Comparison of ENCODE assay signal across 8 cellular contexts in the genomic region with DNA sequence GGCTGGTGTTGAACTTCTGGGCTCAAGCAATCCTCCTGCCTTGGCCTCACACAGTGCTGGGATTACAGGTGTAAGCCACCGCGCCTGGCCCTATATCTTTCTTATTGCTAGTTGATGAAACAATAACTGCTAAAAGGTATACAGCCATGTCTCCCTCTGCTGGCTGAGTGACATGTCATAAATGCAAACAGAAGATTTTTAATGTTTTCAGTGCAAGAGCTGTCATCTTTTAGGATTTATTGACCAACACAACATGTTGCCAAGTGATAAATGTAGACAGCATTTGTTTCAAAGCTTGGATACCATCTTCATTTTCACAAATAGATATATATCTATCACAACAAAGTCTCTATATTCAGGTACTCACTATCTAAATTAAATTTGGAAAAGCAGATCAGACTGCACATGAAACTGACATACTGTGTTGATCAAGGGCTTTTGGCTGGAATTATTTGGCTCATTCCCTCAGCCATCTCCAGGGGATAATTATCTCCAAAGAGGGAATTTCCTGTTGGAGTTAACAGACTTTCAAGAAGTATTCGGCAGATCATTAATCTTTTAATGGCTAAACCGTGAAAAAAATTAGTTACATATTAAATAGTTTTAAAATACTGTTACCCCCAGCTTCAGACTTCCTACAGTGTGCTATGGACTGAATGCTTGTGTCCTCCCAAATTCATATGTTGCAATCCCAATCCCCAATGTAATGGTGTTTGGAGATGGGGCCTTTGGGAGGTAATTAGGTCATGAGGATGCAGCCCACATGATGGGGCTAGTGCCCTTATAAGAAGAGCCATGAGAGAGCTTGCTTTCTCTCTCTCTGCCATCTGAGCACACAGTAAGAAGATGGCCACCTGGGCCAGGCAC. TPM values are rescaled to one million over a fixed set of nuclear protein-coding genes. Genes with fewer than 3 reads are reported as not detected.
DNase-seq lines count a peak whose midpoint lies in the region; ATAC-seq, FAIRE-seq and TF ChIP-seq lines count a peak whose summit lies in the region.

No MANE protein-coding gene starts in this region.

- H3K9me1 ChIP-seq in K562 (ENCODE audit: control insufficient read depth, insufficient read depth, low read length), result no peaks in the 10 kb centered on the region

- in situ Hi-C loops in KBM-7 (cut with MboI; ENCODE audit: low pct_unique_long_range_greater_than_20kb, low sequenced_read_pairs) (no loop called here), K562 (cut with MboI) (loop anchor here (5.0 kb wide), 1 partner anchor 283 kb away; no protein-coding TSS in a partner anchor)

- ATAC-seq in K562 (peak; percentile 90), GM21447 (IDR thresholded peaks at IDR 0.05; ENCODE audit: unreplicated experiment) (no peak)

- H4K20me1 ChIP-seq in SK-N-SH (ENCODE audit: insufficient read depth) (no peaks in the 10 kb centered on the region), K562 (replicated peaks; ENCODE audit: control insufficient read depth, insufficient read depth, low read length) (no peaks in the 10 kb centered on the region)

- no TSS peak for BruUV-seq in K562 (replicated peaks; lab: Mats Ljungman, UMichigan)

- FAIRE-seq in K562 (lab: Jason Lieb, UNC) (peak; percentile 87), kidney (lab: Jason Lieb, UNC) (peak; percentile 90)

- no peaks in the 10 kb centered on the region for H3K79me2 ChIP-seq in SK-N-SH (ENCODE audit: insufficient read depth)
- H3K79me2 ChIP-seq in K562 (ENCODE audit: control insufficient read depth, insufficient read depth, low read length), result no peaks in the 10 kb centered on the region

- H3K4me3 ChIP-seq in SK-N-SH (ENCODE audit: low read depth in 2 of 2, low read length in 1 of 2), result no peak overlapping the region
- no peak overlapping the region for H3K4me3 ChIP-seq in K562
- H3K4me3 ChIP-seq in kidney (ENCODE audit: low read length in 2 of 2), result no peak overlapping the region

- H3K9ac ChIP-seq in SK-N-SH, result no peak overlapping the region
- no peak overlapping the region for H3K9ac ChIP-seq in K562 (ENCODE audit: insufficient read depth in 1 of 2, low read depth in 2 of 2, low read length in 2 of 2)
- H3K9ac ChIP-seq in kidney (ENCODE audit: low read length in 2 of 2), result no peak overlapping the region

- TF ChIP-seq RAD21 in SK-N-SH (IDR thresholded peaks at IDR 0.05; ENCODE audit: low read length), result peak; percentile 74
- peak; percentile 87 to 95 for TF ChIP-seq RAD21 in K562 (CRISPR knock-in tag; conservative IDR thresholded peaks at IDR 0.05 in 1 of 2, IDR thresholded peaks at IDR 0.05 in 1 of 2)

- H3K4me2 ChIP-seq in SK-N-SH (no peak overlapping the region), K562 (ENCODE audit: insufficient read depth, low read length) (no peak overlapping the region; the same call in 1 of the 2 replicates)

- no peaks in the 10 kb centered on the region for H3K9me3 ChIP-seq in SK-N-SH
- no peaks in the 10 kb centered on the region for H3K9me3 ChIP-seq in K562 (replicated peaks; ENCODE audit: control insufficient read depth, insufficient read depth, low read depth, low read length)
- no peaks in the 10 kb centered on the region for H3K9me3 ChIP-seq in kidney (ENCODE audit: control insufficient read depth in 1 of 2, low read length in 2 of 2)

- no peaks in the 10 kb centered on the region for H3K4me1 ChIP-seq in SK-N-SH (ENCODE audit: control insufficient read depth in 1 of 2, insufficient read depth in 2 of 2, low read depth in 1 of 2, low read length in 1 of 2)
- H3K4me1 ChIP-seq in K562 (replicated peaks in 1 of 2; ENCODE audit: control insufficient read depth in 2 of 2, insufficient read depth in 2 of 2, low read length in 2 of 2), result peaks cover 0 to 5% of the 10 kb centered on the region in 2 experiments; a peak in 1 of 5 replicates
- H3K4me1 ChIP-seq in kidney (ENCODE audit: control insufficient read depth in 1 of 2, insufficient read depth in 1 of 2, low read depth in 1 of 2, low read length in 2 of 2), result peaks cover 0 to 8% of the 10 kb centered on the region in 2 donors

- CTCF ChIA-PET in SK-N-SH (lab: Yijun Ruan, JAX), result interaction anchor here (0.6 to 2.6 kb wide), 44 partner anchors 9 to 1238 kb away, joined by 3 to 25 read pairs (median 4); partner anchors contain the start of gene EFCAB10
- CTCF ChIA-PET in K562 (lab: Yijun Ruan, JAX; ENCODE audit: low intra/inter-chr PET ratio), result interaction anchor here (0.7 to 2.5 kb wide), 7 partner anchors 8 to 507 kb away, joined by 3 to 12 read pairs (median 6); no protein-coding TSS in a partner anchor

- 31% methylated on average over 4 of the region's 4 CpGs for WGBS in SK-N-SH (ENCODE audit: low lambda C conversion rate)
- WGBS in K562 (ENCODE audit: insufficient coverage, low coverage, missing lambda C conversion rate), result 19% methylated on average over 4 of the region's 4 CpGs

- no peaks in the 10 kb centered on the region for H3K9me2 ChIP-seq in SK-N-SH

- POLR2A ChIA-PET in SK-N-SH (lab: Yijun Ruan, JAX) (interaction anchor here (0.7 to 1.3 kb wide), 3 partner anchors 102 to 449 kb away, joined by 4 read pairs; no protein-coding TSS in a partner anchor), K562 (lab: Yijun Ruan, JAX) (interaction anchor here (0.6 to 1.4 kb wide), 7 partner anchors 9 to 319 kb away, joined by 3 to 6 read pairs (median 4); no protein-coding TSS in a partner anchor)

- H2AFZ ChIP-seq in SK-N-SH (ENCODE audit: low read depth), result no peak overlapping the region
- peak overlapping the region; percentile 5; the same call in 1 of the 2 replicates for H2AFZ ChIP-seq in K562 (ENCODE audit: low read depth, low read length)

- H3K27me3 ChIP-seq in SK-N-SH (ENCODE audit: insufficient read depth) (no peaks in the 10 kb centered on the region), K562 (ENCODE audit: control insufficient read depth in 2 of 2, insufficient read depth in 2 of 2, low read length in 2 of 2) (no peaks in the 10 kb centered on the region)

- H3K36me3 ChIP-seq in SK-N-SH (replicated peaks in 1 of 2; ENCODE audit: control insufficient read depth in 1 of 2, insufficient read depth in 2 of 2, low read length in 1 of 2) (no peaks in the 10 kb centered on the region), K562 (ENCODE audit: control insufficient read depth, insufficient read depth, low read length) (no peaks in the 10 kb centered on the region), kidney (ENCODE audit: control insufficient read depth in 1 of 2, insufficient read depth in 2 of 2, low read length in 2 of 2) (no peaks in the 10 kb centered on the region)

- TF ChIP-seq EP300 in SK-N-SH (IDR thresholded peaks at IDR 0.05; ENCODE audit: borderline replicate concordance in 1 of 2, low read depth in 1 of 2, low read length in 1 of 2) (no peak), K562 (IDR thresholded peaks at IDR 0.05; ENCODE audit: low read length) (peak; percentile 41)

- no peak for TF ChIP-seq POLR2A in K562 (conservative IDR thresholded peaks at IDR 0.05)

- DNase-seq in NCI-H345 (lab: John Stamatoyannopoulos, UW) (peak; percentile 28), NCI-H345 treated with DMSO at 0.1 percent for 48 hours (lab: John Stamatoyannopoulos, UW; ENCODE audit: unreplicated experiment) (no peak), KBM-7 (peak; percentile 47), SK-N-SH (peak; percentile 55), K562 (ENCODE audit: extremely low read depth in 1 of 4, low spot score in 3 of 4) (peak in 3 of 4 experiments; percentile 41 to 82 (median 63)), kidney (no peak)
- peak; percentile 4 for DNase-seq in stimulated activated CD8-positive, alpha-beta memory T cell treated with anti-CD3 and anti-CD28 coated beads, Interleukin-4, amount 100 ng/mL, for 24 hours (ENCODE audit: low read depth)

- TF ChIP-seq CTCF in SK-N-SH (IDR thresholded peaks at IDR 0.05) (peak; percentile 72), K562 (IDR thresholded peaks at IDR 0.05 in 2 of 3, conservative IDR thresholded peaks at IDR 0.05 in 1 of 3; ENCODE audit: insufficient read depth in 2 of 3, low read depth in 1 of 3, low read length in 3 of 3) (peak; percentile 74 to 92 (median 80)), kidney (IDR thresholded peaks at IDR 0.05; ENCODE audit: borderline replicate concordance, extremely low read depth, insufficient read depth) (peak; percentile 45)

- no peak overlapping the region; a peak in 1 of 4 replicates for H3K27ac ChIP-seq in SK-N-SH (ENCODE audit: low read depth in 2 of 2, low read length in 1 of 2)
- no peak overlapping the region for H3K27ac ChIP-seq in K562 (ENCODE audit: extremely low read depth, low read depth, low read length)
- no peak overlapping the region for H3K27ac ChIP-seq in kidney (ENCODE audit: low read depth in 2 of 2, low read length in 2 of 2)

- H3F3A ChIP-seq in SK-N-SH (replicated peaks; ENCODE audit: insufficient read depth), result no peaks in the 10 kb centered on the region

- intact Hi-C loops in K562 (cut with micrococcal nuclease) (loop anchor here (1.0 to 2.0 kb wide), 4 partner anchors 29 to 507 kb away; no protein-coding TSS in a partner anchor), kidney (cut with DNase I) (no loop called here)

TF ChIP-seq in SK-N-SH, 30 proteins besides CTCF, POLR2A, EP300 and RAD21 (continues in another document):
- peak; percentile 60 for TF ChIP-seq SMC3 (IDR thresholded peaks at IDR 0.05; ENCODE audit: low read depth, low read length)

TF ChIP-seq in K562, 482 proteins besides CTCF, POLR2A, EP300 and RAD21 (continues in another document):
- TF ChIP-seq CHD1 (IDR thresholded peaks at IDR 0.05; ENCODE audit: low read length), result no peak

RNA-seq across cellular contexts. Expression of gene SRPK2, which starts 41.3 kb away (rescaled TPM):
- 15.4 and 17.3 TPM in 2 replicates for polyA plus RNA-seq in SK-N-SH (2012; rRNA removed)
- 20.2 and 23.7 TPM in 2 replicates for polyA plus RNA-seq in SK-N-SH (2012; cell fraction: cytosol; rRNA removed)
- polyA plus RNA-seq in SK-N-SH (2012; cell fraction: nucleus; rRNA removed), result 23.0 and 33.9 TPM in 2 replicates
- 35.3 and 133 TPM in 2 replicates for total RNA-seq in K562 (2011; cell fraction: chromatin; rRNA removed; ENCODE audit: low replicate concordance)
- total RNA-seq in K562 (2011; cell fraction: nucleolus; rRNA removed), result 16.7 and 26.2 TPM in 2 replicates
- 38.6 and 52.0 TPM in 2 replicates for total RNA-seq in K562 (2011; cell fraction: nucleoplasm; rRNA removed)
- total RNA-seq in K562 (2014; rRNA removed), result 25.3 and 28.2 TPM in 2 replicates
- 38.8 and 43.1 TPM in 2 replicates for total RNA-seq in K562 (2014; rRNA removed; fragmentation: Illumina TruSeq; extraction: Trizol)
- total RNA-seq in K562 (2015; rRNA removed; fragmentation: Illumina TruSeq; extraction: Trizol), result 39.4 and 41.1 TPM in 2 replicates
- total RNA-seq in K562 (2021), result 38.8 and 44.7 TPM in 2 replicates
- polyA plus RNA-seq in K562 (2011; rRNA removed), result 15.7 and 21.5 TPM in 2 replicates
- 7.1 and 10.4 TPM in 2 replicates for polyA plus RNA-seq in K562 (2011; cell fraction: cytosol; rRNA removed)
- 17.2 and 19.5 TPM in 2 replicates for polyA plus RNA-seq in K562 (2011; cell fraction: nucleus; rRNA removed)
- polyA plus RNA-seq in K562 (2012), result 29.8 and 31.3 TPM in 2 replicates
- polyA plus RNA-seq in K562 (2014; fragmentation: Illumina TruSeq; extraction: Trizol), result 33.6 and 36.3 TPM in 2 replicates
- 10 to 100 TPM; 27.3 to 33.3 TPM for polyA plus RNA-seq in K562 (2014; fragmentation: Nextera tagmentation; extraction: Ambion mirVana)
- 18.6 and 26.4 TPM in 2 replicates for polyA plus RNA-seq in K562 (2014; rRNA removed)
- polyA minus RNA-seq in K562 (2011; rRNA and poly(A)+ RNA removed), result 32.2 and 34.9 TPM in 2 replicates
- polyA minus RNA-seq in K562 (2011; cell fraction: cytosol; rRNA and poly(A)+ RNA removed), result 12.4 and 18.3 TPM in 2 replicates
- 21.5 and 27.9 TPM in 2 replicates for polyA minus RNA-seq in K562 (2011; cell fraction: nucleus; rRNA and poly(A)+ RNA removed)
- 43.1 TPM for total RNA-seq in kidney
- 9.9 TPM for polyA plus RNA-seq in kidney (ENCODE audit: insufficient read depth, low read depth, low replicate concordance)

Comparison
In these comparisons a context has a peak if more than half of its experiments do, and no peak if none do; other contexts are left out.
1. DNase-seq: peak in NCI-H345 (single experiment), KBM-7 (single experiment), SK-N-SH (single experiment), K562 (3 of 4) and stimulated activated CD8-positive, alpha-beta memory T cell treated with anti-CD3 and anti-CD28 coated beads, Interleukin-4, amount 100 ng/mL, for 24 hours (single experiment); none in NCI-H345 treated with DMSO at 0.1 percent for 48 hours (single experiment) and kidney (single experiment).
2. Peak in every context shown above with its lines, with median percentiles within 50 percentile points of each other: CTCF ChIP-seq.